In genomic region chr19:12580180-12580694, GRCh38 we compare ENCODE assay signal across 11 cellular contexts. TPM values are rescaled to one million over a fixed set of nuclear protein-coding genes. Genes with fewer than 3 reads are reported as not detected.
DNase-seq lines count a peak whose midpoint lies in the region; ATAC-seq and TF ChIP-seq lines count a peak whose summit lies in the region.
"Had no signal": no experiment of that assay in that cellular context is flagged by ENCODE, and none has a peak within 500 bp of the region (broad histone marks: within the 10 kb centered on the region; RNA-seq: fewer than 3 reads in every experiment).

No MANE protein-coding gene starts in this region.

- H3K4me3 ChIP-seq in AG10803 (ENCODE audit: low read length) (no peak overlapping the region), astrocyte of the spinal cord (ENCODE audit: low read depth, low read length) (no peak overlapping the region), liver (ENCODE audit: low read depth in 1 of 3, low read length in 3 of 3) (peak overlapping the region in 2 of 3 donors; percentile 31 to 71)

- H3K27ac ChIP-seq in liver (ENCODE audit: low read depth in 1 of 2, low read length in 2 of 2) = no peak overlapping the region

- no peaks in the 10 kb centered on the region for H3K27me3 ChIP-seq in liver (ENCODE audit: control insufficient read depth in 4 of 4, insufficient read depth in 4 of 4, low read length in 3 of 4)

- peaks cover 3 to 43% (median 33%) of the 10 kb centered on the region in 4 donors for H3K36me3 ChIP-seq in liver (ENCODE audit: control insufficient read depth in 4 of 4, insufficient read depth in 3 of 4, low read depth in 1 of 4, low read length in 3 of 4)

- 96% methylated on average over 11 of the region's 11 CpGs for whole genome bisulfite sequencing in liver

- ATAC-seq in GM18909 (IDR thresholded peaks at IDR 0.05; ENCODE audit: poor library complexity, unreplicated experiment) (no peak), GM18519 (IDR thresholded peaks at IDR 0.05; ENCODE audit: low FRiP score, unreplicated experiment) (no peak)

- H3K9ac ChIP-seq in liver (ENCODE audit: low read depth in 1 of 2, low read length in 2 of 2) = no peak overlapping the region

- DNase-seq in AG10803 (ENCODE audit: low read depth) (peak; percentile 74), HT1080 (ENCODE audit: low read depth) (peak; percentile 53), astrocyte of the spinal cord (ENCODE audit: low read depth, low spot score) (peak; percentile 8), middle frontal gyrus (ENCODE audit: extremely low spot score, low spot score) (no peak), NCI-H1930 (lab: John Stamatoyannopoulos, UW) (no peak)
- DNase-seq: activated CD4-positive, alpha-beta memory T cell treated with anti-CD3 and anti-CD28 coated beads for 36 hours; activated naive CD4-positive, alpha-beta T cell treated with Interleukin-2 at 50 U/mL for 16 hours; NCI-H446 treated with DMSO at 0.1 percent for 48 hours had no signal

- TF ChIP-seq CTCF in AG10803 (conservative IDR thresholded peaks at IDR 0.05; ENCODE audit: low read length) = no peak
- TF ChIP-seq CTCF in astrocyte of the spinal cord (IDR thresholded peaks at IDR 0.05; ENCODE audit: low read depth, low read length) = no peak
- no peak for TF ChIP-seq CTCF in liver (IDR thresholded peaks at IDR 0.05; ENCODE audit: low read depth, low read length, missing input control)

- in situ Hi-C loops in astrocyte of the spinal cord (cut with HindIII; ENCODE audit: low sequenced_read_pairs) = no loop called here

- no peaks in the 10 kb centered on the region for H3K4me1 ChIP-seq in liver (ENCODE audit: control insufficient read depth in 4 of 4, insufficient read depth in 4 of 4, low read length in 3 of 4)

- H3K9me3 ChIP-seq in liver (ENCODE audit: control insufficient read depth in 4 of 4, low read length in 3 of 4) = peaks cover 21 to 38% (median 24%) of the 10 kb centered on the region in 4 donors

- no peak for TF ChIP-seq RAD21 in liver (IDR thresholded peaks at IDR 0.05)

TF ChIP-seq in liver, 16 proteins besides CTCF, POLR2A, EP300 and RAD21:
- no peak for TF ChIP-seq MAX (IDR thresholded peaks at IDR 0.05)
- no peak for TF ChIP-seq HNF4A (conservative IDR thresholded peaks at IDR 0.05)
- TF ChIP-seq TAF1 (conservative IDR thresholded peaks at IDR 0.05) = no peak
- no peak for TF ChIP-seq NR2F2 (IDR thresholded peaks at IDR 0.05)
- no peak for TF ChIP-seq RXRA (IDR thresholded peaks at IDR 0.05)
- no peak for TF ChIP-seq ATF3 (IDR thresholded peaks at IDR 0.05)
- TF ChIP-seq EGR1 (IDR thresholded peaks at IDR 0.05; ENCODE audit: low read depth in 2 of 2) = no peak
- no peak for TF ChIP-seq HNF4G (IDR thresholded peaks at IDR 0.05)
- TF ChIP-seq SP1 (IDR thresholded peaks at IDR 0.05) = no peak
- TF ChIP-seq YY1 (IDR thresholded peaks at IDR 0.05) = no peak
- TF ChIP-seq JUND (IDR thresholded peaks at IDR 0.05) = no peak
- TF ChIP-seq FOXA2 (IDR thresholded peaks at IDR 0.05) = no peak
- no peak for TF ChIP-seq FOXA1 (IDR thresholded peaks at IDR 0.05)
- no peak for TF ChIP-seq REST (IDR thresholded peaks at IDR 0.05)
- TF ChIP-seq GABPA (IDR thresholded peaks at IDR 0.05 in 1 of 2, conservative IDR thresholded peaks at IDR 0.05 in 1 of 2) = no peak
- TF ChIP-seq ZBTB33 (IDR thresholded peaks at IDR 0.05) = no peak

RNA-seq across cellular contexts. Expression of gene ZNF564, which starts 29.0 kb away (rescaled TPM):
- 1.8 and 1.9 TPM in 2 replicates for total RNA-seq in HT1080 (2014; rRNA removed; shearing (Covaris generic))
- 1.8 and 2.0 TPM in 2 replicates for polyA plus RNA-seq in HT1080 (2015; cell fraction: cytosol; rRNA removed)
- polyA plus RNA-seq in HT1080 (2015; cell fraction: nucleus; rRNA removed) = 4.6 and 4.7 TPM in 2 replicates
- total RNA-seq in liver = 1 to 10 TPM; 8.3 to 8.6 TPM
- 1 to 10 TPM; 2.4 to 3.3 TPM for polyA plus RNA-seq in liver

RNA-seq across cellular contexts. Expression of gene ZNF490, which starts 30.4 kb away (rescaled TPM):
- total RNA-seq in HT1080 (2014; rRNA removed; shearing (Covaris generic)) = 3.4 and 7.0 TPM in 2 replicates
- 0.97 and 1.9 TPM in 2 replicates for polyA plus RNA-seq in HT1080 (2015; cell fraction: cytosol; rRNA removed)
- polyA plus RNA-seq in HT1080 (2015; cell fraction: nucleus; rRNA removed) = 1.4 and 2.2 TPM in 2 replicates
- total RNA-seq in liver = 1 to 10 TPM; 3.5 to 6.1 TPM
- 1 to 10 TPM in 1 of 2 donors, under 1 TPM in 1; 0.93 to 1.0 TPM for polyA plus RNA-seq in liver

RNA-seq across cellular contexts. Expression of gene ZNF791, which starts 30.5 kb away (rescaled TPM):
- 19.9 and 20.5 TPM in 2 replicates for total RNA-seq in HT1080 (2014; rRNA removed; shearing (Covaris generic))
- polyA plus RNA-seq in HT1080 (2015; cell fraction: cytosol; rRNA removed) = 6.9 TPM in 2 replicates
- polyA plus RNA-seq in HT1080 (2015; cell fraction: nucleus; rRNA removed) = 12.6 and 17.0 TPM in 2 replicates
- total RNA-seq in liver = 10 to 100 TPM in 1 of 2 donors, 1 to 10 TPM in 1; 9.2 to 10.3 TPM
- polyA plus RNA-seq in liver = 1 to 10 TPM; 3.1 to 4.8 TPM

Comparison
In these comparisons a context has a peak if more than half of its experiments do, and no peak if none do; other contexts are left out.
1. DNase-seq: peak in AG10803 (single experiment), HT1080 (single experiment) and astrocyte of the spinal cord (single experiment); none in middle frontal gyrus (single experiment) and NCI-H1930 (0 of 2).
2. H3K4me3 ChIP-seq: peak in liver (2 of 3); none in AG10803 (single experiment) and astrocyte of the spinal cord (single experiment).